In genomic region chr21:25967566-25968438, GRCh38 we compare ENCODE assay signal across 8 cellular contexts.
A peak's percentile ranks its signal among the peaks of the same experiment; 100 is the strongest.
DNase-seq lines count a peak whose midpoint lies in the region; ATAC-seq and TF ChIP-seq lines count a peak whose summit lies in the region.

No MANE protein-coding gene starts in this region.

- POLR2A ChIA-PET in IMR-90 (lab: Charles Lee; ENCODE audit: unreplicated experiment) = no interaction called here

- H3K9me1 ChIP-seq in IMR-90 (ENCODE audit: insufficient read depth, low read length) = no peaks in the 10 kb centered on the region

- H4K5ac ChIP-seq in IMR-90 (ENCODE audit: low read depth, low read length) = no peak overlapping the region

- no TSS peak for BruUV-seq in IMR-90 (replicated peaks; lab: Mats Ljungman, UMichigan)

- no peak for TF ChIP-seq CTCF in GM10266 (IDR thresholded peaks at IDR 0.05; ENCODE audit: control insufficient read depth, insufficient read depth, low read depth, missing control alignments)
- no peak for TF ChIP-seq CTCF in IMR-90 (conservative IDR thresholded peaks at IDR 0.05; ENCODE audit: low read depth, low read length)
- TF ChIP-seq CTCF in breast epithelium (IDR thresholded peaks at IDR 0.05) = no peak
- no peak for TF ChIP-seq CTCF in parathyroid adenoma (IDR thresholded peaks at IDR 0.05)
- no peak for TF ChIP-seq CTCF in osteocyte (IDR thresholded peaks at IDR 0.05)

- TF ChIP-seq POLR2A in IMR-90 (IDR thresholded peaks at IDR 0.05; ENCODE audit: low read depth, low read length) (no peak), breast epithelium (IDR thresholded peaks at IDR 0.05) (no peak)

- H3K4me3 ChIP-seq in IMR-90 (ENCODE audit: insufficient read depth, low read depth, low read length) (no peak overlapping the region), breast epithelium (no peak overlapping the region), parathyroid adenoma (ENCODE audit: low read depth, low read length) (no peak overlapping the region)

- H3K4me1 Mint-ChIP-seq in osteocyte (ENCODE audit: unreplicated experiment) = peaks cover 15% of the 10 kb centered on the region

- H3K27ac Mint-ChIP-seq in osteocyte (ENCODE audit: unreplicated experiment) = no peak overlapping the region

- peaks cover 13% of the 10 kb centered on the region for H3K9me3 Mint-ChIP-seq in osteocyte (ENCODE audit: unreplicated experiment)

- H3K18ac ChIP-seq in IMR-90 (ENCODE audit: low read depth, low read length) = no peak overlapping the region

- H3K4me1 ChIP-seq in IMR-90 (ENCODE audit: control insufficient read depth, insufficient read depth, low read length) = peaks cover 5% of the 10 kb centered on the region; the same call in 1 of the 2 replicates
- no peaks in the 10 kb centered on the region for H3K4me1 ChIP-seq in breast epithelium
- H3K4me1 ChIP-seq in parathyroid adenoma = no peaks in the 10 kb centered on the region

- H2AFZ ChIP-seq in IMR-90 (replicated peaks; ENCODE audit: low read length, poor library complexity) (no peak overlapping the region), parathyroid adenoma (no peak overlapping the region)

- in situ Hi-C loops in IMR-90 (cut with MboI; ENCODE audit: low sequenced_read_pairs) = no loop called here

- no peak overlapping the region for H4K8ac ChIP-seq in IMR-90 (ENCODE audit: low read depth in 2 of 2, low read length in 2 of 2)

- CTCF ChIA-PET in IMR-90 (lab: Yijun Ruan, JAX) = no interaction called here

- H3K79me1 ChIP-seq in IMR-90 (ENCODE audit: low read depth in 1 of 2, low read length in 2 of 2) = peaks cover 10 to 15% of the 10 kb centered on the region in 2 experiments; a peak in 2 of 4 replicates

- H3K36me3 ChIP-seq in IMR-90 (ENCODE audit: control insufficient read depth, insufficient read depth, low read length) (peaks cover 13% of the 10 kb centered on the region), breast epithelium (no peaks in the 10 kb centered on the region), parathyroid adenoma (ENCODE audit: control insufficient read depth, insufficient read depth, low read length) (no peaks in the 10 kb centered on the region)

- no peak overlapping the region for H3K4ac ChIP-seq in IMR-90 (ENCODE audit: low read depth, low read length)

- H2BK5ac ChIP-seq in IMR-90 (ENCODE audit: low read depth, low read length, poor library complexity, severe bottlenecking) = no peak overlapping the region

- dilution Hi-C loops in IMR-90 (cut with HindIII; ENCODE audit: low sequenced_read_pairs, unreplicated experiment) = no loop called here

- no peak overlapping the region for H2BK20ac ChIP-seq in IMR-90 (ENCODE audit: low read depth, low read length)

- no peak overlapping the region for H3K14ac ChIP-seq in IMR-90 (replicated peaks; ENCODE audit: low read depth, low read length)

- H3K9ac ChIP-seq in IMR-90 (ENCODE audit: low read depth, low read length) = no peak overlapping the region
- H3K9ac ChIP-seq in parathyroid adenoma = no peak overlapping the region

- no peak for TF ChIP-seq RAD21 in IMR-90 (IDR thresholded peaks at IDR 0.05; ENCODE audit: low read length)

- H3K36me3 Mint-ChIP-seq in osteocyte (ENCODE audit: unreplicated experiment) = peaks cover 53% of the 10 kb centered on the region

- no CpG with 5 or more reads among the region's 6 CpGs for WGBS in IMR-90 (ENCODE audit: extremely low coverage in 2 of 2, insufficient read length in 1 of 2), 2 experiments

- H3K9me3 ChIP-seq in IMR-90 (ENCODE audit: control insufficient read depth, insufficient read depth, low read length) = peaks cover 2% of the 10 kb centered on the region; the same call in 1 of the 2 replicates
- no peaks in the 10 kb centered on the region for H3K9me3 ChIP-seq in breast epithelium
- no peaks in the 10 kb centered on the region for H3K9me3 ChIP-seq in parathyroid adenoma (ENCODE audit: control insufficient read depth, low read length)

- intact Hi-C loops in IMR-90 (cut with micrococcal nuclease) (no loop called here), breast epithelium (cut with DNase I; ENCODE audit: low total_unique reads) (no loop called here)

- no peak overlapping the region for H3K4me3 Mint-ChIP-seq in osteocyte (ENCODE audit: unreplicated experiment)

- H3K27me3 ChIP-seq in IMR-90 (ENCODE audit: control insufficient read depth, insufficient read depth, low read length) = no peaks in the 10 kb centered on the region
- no peaks in the 10 kb centered on the region for H3K27me3 ChIP-seq in breast epithelium
- no peaks in the 10 kb centered on the region for H3K27me3 ChIP-seq in parathyroid adenoma (ENCODE audit: control insufficient read depth, insufficient read depth, low read length)

- H3K27me3 Mint-ChIP-seq in osteocyte (ENCODE audit: unreplicated experiment) = no peaks in the 10 kb centered on the region

- H2AK5ac ChIP-seq in IMR-90 (ENCODE audit: low read depth, low read length) = no peak overlapping the region

- H2BK120ac ChIP-seq in IMR-90 (ENCODE audit: low read depth, low read length) = no peak overlapping the region

- H3K27ac ChIP-seq in IMR-90 (ENCODE audit: insufficient read depth, low read length) (no peak overlapping the region), breast epithelium (peak overlapping the region; percentile 33 to 64), parathyroid adenoma (peak overlapping the region; percentile 43)

- H2AK9ac ChIP-seq in IMR-90 (replicated peaks; ENCODE audit: low read depth, low read length, poor library complexity) = no peak overlapping the region

- ATAC-seq in GM21526 (IDR thresholded peaks at IDR 0.05; ENCODE audit: low FRiP score, unreplicated experiment) (peak; percentile 98), IMR-90 (ENCODE audit: low read depth) (0 out of 2 replicates have a peak, but pooled peaks have one; percentile 19)

- no peaks in the 10 kb centered on the region for H4K20me1 ChIP-seq in IMR-90 (ENCODE audit: insufficient read depth, low read length)

- DNase-seq in GM10266 (ENCODE audit: extremely low spot score) = peak; percentile 32
- DNase-seq in IMR-90 = no peak
- no peak for DNase-seq in breast epithelium (ENCODE audit: low spot score in 2 of 2)
- no peak for DNase-seq in osteocyte (ENCODE audit: extremely low spot score, unreplicated experiment)
- DNase-seq in NCI-H774 (lab: John Stamatoyannopoulos, UW) = no peak
- no peak for DNase-seq in DMS 273 (lab: John Stamatoyannopoulos, UW; ENCODE audit: unreplicated experiment)

- no peak overlapping the region for H2BK15ac ChIP-seq in IMR-90 (ENCODE audit: low read depth, low read length)

- no peak overlapping the region for H3K56ac ChIP-seq in IMR-90 (ENCODE audit: extremely low read depth, insufficient read depth, low read length)

- no peaks in the 10 kb centered on the region for H3K79me2 ChIP-seq in parathyroid adenoma

- H4K91ac ChIP-seq in IMR-90 (ENCODE audit: insufficient read depth, low read depth, low read length) = no peak overlapping the region

- H3K23ac ChIP-seq in IMR-90 (ENCODE audit: low read depth, low read length) = no peak overlapping the region

- peak overlapping the region; percentile 27; the same call in 1 of the 2 replicates for H3K4me2 ChIP-seq in IMR-90 (ENCODE audit: low read depth, low read length)
- H3K4me2 ChIP-seq in parathyroid adenoma (ENCODE audit: low read length) = no peak overlapping the region

TF ChIP-seq in IMR-90, 13 proteins besides CTCF, POLR2A, EP300 and RAD21:
- TF ChIP-seq, protein P1, sequence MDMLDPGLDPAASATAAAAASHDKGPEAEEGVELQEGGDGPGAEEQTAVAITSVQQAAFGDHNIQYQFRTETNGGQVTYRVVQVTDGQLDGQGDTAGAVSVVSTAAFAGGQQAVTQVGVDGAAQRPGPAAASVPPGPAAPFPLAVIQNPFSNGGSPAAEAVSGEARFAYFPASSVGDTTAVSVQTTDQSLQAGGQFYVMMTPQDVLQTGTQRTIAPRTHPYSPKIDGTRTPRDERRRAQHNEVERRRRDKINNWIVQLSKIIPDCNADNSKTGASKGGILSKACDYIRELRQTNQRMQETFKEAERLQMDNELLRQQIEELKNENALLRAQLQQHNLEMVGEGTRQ (IDR thresholded peaks at IDR 0.05; ENCODE audit: low read depth, low read length) = no peak
TF ChIP-seq in IMR-90: peak in this region for 0.
